28 cellular contexts compared by ENCODE assay signal in genomic region chr5:131107128-131107527, GRCh38.
"Had no signal": no experiment of that assay in that cellular context is flagged by ENCODE, and none has a peak within 500 bp of the region (broad histone marks: within the 10 kb centered on the region; RNA-seq: fewer than 3 reads in every experiment).

No MANE protein-coding gene starts in this region.

- H3K9me3 ChIP-seq: left lung, pancreas, prostate gland, right lobe of liver, suprapubic skin, thoracic aorta, tibial artery, upper lobe of right lung had no signal

- H3K4me3 Mint-ChIP-seq: mesothelial cell of epicardium; naive B cell; natural killer cell treated with Interleukin-12 subunit alpha and Interleukin-12 subunit beta and Interleukin-15 and Interleukin-18, amount 100 ng/mL, for 72 hours; stimulated activated memory B cell treated with anti-CD40 and anti-IgM and Interleukin-4, amounts not matched to agents 10 μg/mL and 1 μg/mL and 100 μg/mL, for 72 hours had no signal

- H3K4me2 ChIP-seq: smooth muscle cell had no signal

- H3K9me3 Mint-ChIP-seq: mesothelial cell of epicardium; naive B cell; natural killer cell treated with Interleukin-12 subunit alpha and Interleukin-12 subunit beta and Interleukin-15 and Interleukin-18, amount 100 ng/mL, for 72 hours; stimulated activated memory B cell treated with anti-CD40 and anti-IgM and Interleukin-4, amounts not matched to agents 10 μg/mL and 1 μg/mL and 100 μg/mL, for 72 hours had no signal

- ATAC-seq: left colon; left lung; natural killer cell treated with Interleukin-12 subunit alpha and Interleukin-12 subunit beta and Interleukin-15 and Interleukin-18, amount 100 ng/mL, for 72 hours; pancreas; right lobe of liver; stimulated activated memory B cell treated with anti-CD40 and anti-IgM and Interleukin-4, amounts not matched to agents 10 μg/mL and 1 μg/mL and 100 μg/mL, for 72 hours; upper lobe of right lung had no signal

- H3K27me3 Mint-ChIP-seq: naive B cell; natural killer cell treated with Interleukin-12 subunit alpha and Interleukin-12 subunit beta and Interleukin-15 and Interleukin-18, amount 100 ng/mL, for 72 hours had no signal

- H3K27ac ChIP-seq: left lung, pancreas, prostate gland, right lobe of liver, suprapubic skin, thoracic aorta, tibial artery, upper lobe of right lung had no signal

- H3K27me3 ChIP-seq: left lung, pancreas, right lobe of liver, suprapubic skin, tibial artery, upper lobe of right lung had no signal

- DNase-seq: head of caudate nucleus; hippocampal formation; kidney glomerular epithelial cell; left colon; left lung; mesendoderm; naive B cell; nucleus accumbens; pancreas; posterior cingulate gyrus; retina; right lobe of liver; stimulated activated CD4-positive, alpha-beta T cell treated with anti-CD3 and anti-CD28 coated beads, Interleukin-1b, Interleukin-23, amount 100 ng/mL, for 48 hours; stimulated activated CD4-positive, alpha-beta T cell treated with anti-CD3 and anti-CD28 coated beads, Interleukin-2, amount 100 ng/mL, for 48 hours; stimulated activated CD4-positive, alpha-beta T cell treated with anti-CD3 and anti-CD28 coated beads, Interleukin-4, amount 100 ng/mL, for 4 hours; stimulated activated CD8-positive, alpha-beta memory T cell treated with anti-CD3 and anti-CD28 coated beads, Interleukin-4, amount 100 ng/mL, for 48 hours; stimulated activated naive CD4-positive, alpha-beta T cell treated with Interleukin-2 at 50 U/mL for 16 hours; tibial artery; trophoblast cell; upper lobe of right lung had no signal

- H3K4me3 ChIP-seq: left lung, lung, pancreas, prostate gland, right lobe of liver, smooth muscle cell, suprapubic skin, thoracic aorta, tibial artery, upper lobe of right lung had no signal

- H3K36me3 Mint-ChIP-seq: mesothelial cell of epicardium; naive B cell; natural killer cell treated with Interleukin-12 subunit alpha and Interleukin-12 subunit beta and Interleukin-15 and Interleukin-18, amount 100 ng/mL, for 72 hours; stimulated activated memory B cell treated with anti-CD40 and anti-IgM and Interleukin-4, amounts not matched to agents 10 μg/mL and 1 μg/mL and 100 μg/mL, for 72 hours had no signal

- H3K4me1 ChIP-seq: pancreas, prostate gland, suprapubic skin, tibial artery, upper lobe of right lung had no signal

- H3K4me1 Mint-ChIP-seq: mesothelial cell of epicardium; stimulated activated memory B cell treated with anti-CD40 and anti-IgM and Interleukin-4, amounts not matched to agents 10 μg/mL and 1 μg/mL and 100 μg/mL, for 72 hours had no signal

- H3K27ac Mint-ChIP-seq: mesothelial cell of epicardium; stimulated activated memory B cell treated with anti-CD40 and anti-IgM and Interleukin-4, amounts not matched to agents 10 μg/mL and 1 μg/mL and 100 μg/mL, for 72 hours had no signal

- H3K36me3 ChIP-seq: left lung, pancreas, prostate gland, right lobe of liver, suprapubic skin, thoracic aorta, tibial artery, upper lobe of right lung had no signal
